Comparison of ENCODE assay signal across 26 cellular contexts in the genomic region with DNA sequence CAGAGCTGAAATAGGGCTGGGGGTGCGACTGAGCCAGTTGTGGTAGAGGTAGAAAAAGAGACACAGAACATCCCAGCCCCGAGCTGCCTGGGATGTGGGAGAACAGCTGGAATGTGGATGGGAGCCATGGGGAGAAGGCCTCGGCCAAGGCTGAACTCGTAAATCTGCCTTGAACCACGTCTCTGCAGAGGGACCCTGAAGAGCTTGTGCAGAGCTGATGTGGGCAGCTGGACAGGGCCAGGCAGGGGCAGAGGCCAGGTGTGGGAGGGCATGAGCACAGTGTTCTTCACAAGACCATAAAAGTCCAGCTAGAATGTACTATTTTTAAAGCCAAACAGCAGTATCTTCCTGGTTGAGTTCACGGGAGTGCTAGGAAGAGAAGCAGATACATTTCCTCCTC. TPM values are rescaled to one million over a fixed set of nuclear protein-coding genes. Genes with fewer than 3 reads are reported as not detected.
"Had no signal": no experiment of that assay in that cellular context is flagged by ENCODE, and none has a peak within 500 bp of the region (broad histone marks: within the 10 kb centered on the region; RNA-seq: fewer than 3 reads in every experiment).

No MANE protein-coding gene starts in this region.

- H3K4me1 Mint-ChIP-seq: natural killer cell; stimulated activated effector memory CD8-positive, alpha-beta T cell treated with anti-CD3 and anti-CD28 coated beads, Interleukin-12 subunit alpha, Interleukin-12 subunit beta, amount 100 ng/mL, for 72 hours had no signal

- H3K4me1 ChIP-seq: colonic mucosa, esophagus squamous epithelium, foreskin keratinocyte, psoas muscle, right lobe of liver, suprapubic skin, tibial artery, upper lobe of left lung had no signal

- DNase-seq: colonic mucosa; dermis blood vessel endothelial cell; esophagus squamous epithelium; left colon; natural killer cell; psoas muscle; retina; stimulated activated CD4-positive, alpha-beta T cell treated with anti-CD3 and anti-CD28 coated beads, Interleukin-4, amount 100 ng/mL, for 1 hour; stimulated activated CD8-positive, alpha-beta memory T cell treated with anti-CD3 and anti-CD28 coated beads, Interleukin-4, amount 100 ng/mL, for 48 hours; stimulated activated naive CD8-positive, alpha-beta T cell treated with anti-CD3 and anti-CD28 coated beads, Interleukin-15, Interleukin-2, amounts not matched to agents 100 U/mL and 50 U/mL, for 24 hours; upper lobe of left lung had no signal

- H3K79me2 ChIP-seq: hepatocyte had no signal

- H3K9me3 ChIP-seq: colonic mucosa, esophagus squamous epithelium, psoas muscle, right lobe of liver, suprapubic skin, tibial artery, upper lobe of left lung, vagina had no signal

- H3K4me3 Mint-ChIP-seq: natural killer cell; stimulated activated effector memory CD8-positive, alpha-beta T cell treated with anti-CD3 and anti-CD28 coated beads, Interleukin-12 subunit alpha, Interleukin-12 subunit beta, amount 100 ng/mL, for 72 hours had no signal

- H3K36me3 ChIP-seq: colonic mucosa, esophagus squamous epithelium, right lobe of liver, suprapubic skin, tibial artery, upper lobe of left lung, vagina had no signal

- H3K4me2 ChIP-seq: hepatocyte had no signal

- H3K27ac Mint-ChIP-seq: natural killer cell; stimulated activated effector memory CD8-positive, alpha-beta T cell treated with anti-CD3 and anti-CD28 coated beads, Interleukin-12 subunit alpha, Interleukin-12 subunit beta, amount 100 ng/mL, for 72 hours had no signal

- H3K27me3 ChIP-seq: colonic mucosa, foreskin keratinocyte, hepatocyte, right lobe of liver, suprapubic skin, upper lobe of left lung, vagina had no signal

- H3K36me3 Mint-ChIP-seq: natural killer cell; stimulated activated effector memory CD8-positive, alpha-beta T cell treated with anti-CD3 and anti-CD28 coated beads, Interleukin-12 subunit alpha, Interleukin-12 subunit beta, amount 100 ng/mL, for 72 hours had no signal

- H3K4me3 ChIP-seq: colonic mucosa, esophagus squamous epithelium, hepatocyte, psoas muscle, right lobe of liver, suprapubic skin, tibial artery, upper lobe of left lung, vagina had no signal

- H2AFZ ChIP-seq: hepatocyte had no signal

- H3K9me3 Mint-ChIP-seq: natural killer cell; stimulated activated effector memory CD8-positive, alpha-beta T cell treated with anti-CD3 and anti-CD28 coated beads, Interleukin-12 subunit alpha, Interleukin-12 subunit beta, amount 100 ng/mL, for 72 hours had no signal

- H3K27ac ChIP-seq: colonic mucosa, esophagus squamous epithelium, foreskin keratinocyte, hepatocyte, psoas muscle, right lobe of liver, suprapubic skin, tibial artery, upper lobe of left lung had no signal

- ATAC-seq: left colon; natural killer cell; stimulated activated effector memory CD8-positive, alpha-beta T cell treated with anti-CD3 and anti-CD28 coated beads, Interleukin-12 subunit alpha, Interleukin-12 subunit beta, amount 100 ng/mL, for 72 hours; stimulated activated naive CD8-positive, alpha-beta T cell treated with anti-CD3 and anti-CD28 coated beads, Interleukin-15, Interleukin-2, amounts not matched to agents 100 U/mL and 50 U/mL, for 24 hours had no signal

RNA-seq across cellular contexts. Expression of a gene that starts 5.7 kb away (rescaled TPM):
- total RNA-seq: dermis blood vessel endothelial cell, epithelial cell of proximal tubule, esophagus squamous epithelium, hepatocyte, kidney epithelial cell, left colon, lung microvascular endothelial cell, myocyte, natural killer cell had no signal
- polyA plus RNA-seq: hepatocyte had no signal

RNA-seq across cellular contexts. Expression of a gene that starts 15.3 kb away (rescaled TPM):
- total RNA-seq: colonic mucosa, dermis blood vessel endothelial cell, epithelial cell of proximal tubule, esophagus squamous epithelium, foreskin keratinocyte, hepatocyte, kidney epithelial cell, left colon, liver, lung microvascular endothelial cell, mesenteric fat pad, mucosa of gallbladder, myocyte, natural killer cell, omental fat pad, psoas muscle, right lobe of liver, suprapubic skin, upper lobe of left lung, vagina had no signal
- polyA plus RNA-seq: foreskin keratinocyte, hepatocyte, liver, psoas muscle had no signal

RNA-seq across cellular contexts. Expression of a gene that starts 30.9 kb away (rescaled TPM):
- total RNA-seq: colonic mucosa, dermis blood vessel endothelial cell, epithelial cell of proximal tubule, esophagus squamous epithelium, foreskin keratinocyte, kidney epithelial cell, lung microvascular endothelial cell, mesenteric fat pad, myocyte, suprapubic skin, vagina had no signal
- polyA plus RNA-seq: foreskin keratinocyte had no signal

RNA-seq across cellular contexts. Expression of a gene that starts 35.6 kb away (rescaled TPM):
- total RNA-seq: natural killer cell had no signal
